In genomic region chr1:201468844-201469644, GRCh38 we compare ENCODE assay signal across 8 cellular contexts. TPM values are rescaled to one million over a fixed set of nuclear protein-coding genes. Genes with fewer than 3 reads are reported as not detected.
A peak's percentile ranks its signal among the peaks of the same experiment; 100 is the strongest.
DNase-seq lines count a peak whose midpoint lies in the region; ATAC-seq and TF ChIP-seq lines count a peak whose summit lies in the region.

Gene PHLDA3, minus strand, starts transcription at chr1:201469188. Its CDS starts 402 bp downstream, at chr1:201468786.

- H3K27ac ChIP-seq in esophagus muscularis mucosa (replicated peaks in 1 of 4) = peak within 1 kb of the TSS; percentile 93 to 99 (median 96)
- H3K27ac ChIP-seq in substantia nigra (ENCODE audit: low read depth, low read length, poor library complexity, severe bottlenecking) = peak within 1 kb of the TSS; percentile 97

- H3K4me1 ChIP-seq in esophagus muscularis mucosa = peaks cover 27 to 48% (median 45%) of the 10 kb centered on the region in 4 donors

- no peaks in the 10 kb centered on the region for H3K27me3 ChIP-seq in esophagus muscularis mucosa

- ATAC-seq in GM18867 (IDR thresholded peaks at IDR 0.05; ENCODE audit: unreplicated experiment) (peak; percentile 85), HG03064 (IDR thresholded peaks at IDR 0.05; ENCODE audit: low read depth, unreplicated experiment) (peak; percentile 90)

- peak; percentile 93 for TF ChIP-seq POLR2A in esophagus muscularis mucosa (IDR thresholded peaks at IDR 0.05; ENCODE audit: low read depth)

- TF ChIP-seq CTCF in esophagus muscularis mucosa (IDR thresholded peaks at IDR 0.05) = peak in 2 of 3 experiments; percentile 5 to 13

- H3K36me3 ChIP-seq in esophagus muscularis mucosa = peaks cover 13 to 26% (median 21%) of the 10 kb centered on the region in 4 donors

- 0% methylated on average over 11 of the region's 76 CpGs for WGBS in esophagus muscularis mucosa

- TF ChIP-seq EP300 in esophagus muscularis mucosa (IDR thresholded peaks at IDR 0.05) = no peak

- no peaks in the 10 kb centered on the region for H3K9me3 ChIP-seq in esophagus muscularis mucosa

- DNase-seq in AG08395 (ENCODE audit: low spot score) (peak; percentile 91), NCI-H345 treated with DMSO at 0.1 percent for 48 hours (lab: John Stamatoyannopoulos, UW; ENCODE audit: unreplicated experiment) (peak; percentile 72), esophagus muscularis mucosa (ENCODE audit: extremely low spot score) (peak; percentile 96), mucosa of gallbladder (ENCODE audit: low spot score) (peak; percentile 76), substantia nigra (lab: John Stamatoyannopoulos, UW) (peak; percentile 50 to 93 (median 80))
- DNase-seq in activated CD8-positive, alpha-beta memory T cell treated with anti-CD3 and anti-CD28 coated beads, Interleukin-2, amount 50 U/mL, for 4 hours = peak; percentile 31

- intact Hi-C loops in esophagus muscularis mucosa (cut with DNase I) = no loop called here

- peak within 1 kb of the TSS; percentile 81 to 99 (median 92) for H3K4me3 ChIP-seq in esophagus muscularis mucosa

RNA-seq across cellular contexts. Expression of gene PHLDA3, which starts in this region (rescaled TPM):
- total RNA-seq in esophagus muscularis mucosa (100 to 1,000 TPM in 2 of 4 donors, 10 to 100 TPM in 2; 63.5 to 158 (median 106) TPM), mucosa of gallbladder (39.4 TPM)

Comparison
In these comparisons a context has a peak if more than half of its experiments do, and no peak if none do; other contexts are left out.
1. Peak in every context shown above with its lines: DNase-seq, ATAC-seq, H3K4me3 ChIP-seq and H3K27ac ChIP-seq.
2. DNase-seq: peak in every context shown above with its lines; median percentile 96 in esophagus muscularis mucosa; 91 in AG08395; 80 in substantia nigra; 76 in mucosa of gallbladder; 72 in NCI-H345 treated with DMSO at 0.1 percent for 48 hours; 31 in activated CD8-positive, alpha-beta memory T cell treated with anti-CD3 and anti-CD28 coated beads, Interleukin-2, amount 50 U/mL, for 4 hours.